Comparison of ENCODE assay signal across 27 cellular contexts in genomic region chrX:2910109-2910508, GRCh38. TPM values are rescaled to one million over a fixed set of nuclear protein-coding genes. Genes with fewer than 3 reads are reported as not detected.
A peak's percentile ranks its signal among the peaks of the same experiment; 100 is the strongest.
DNase-seq lines count a peak whose midpoint lies in the region; ATAC-seq, FAIRE-seq and TF ChIP-seq lines count a peak whose summit lies in the region.
"Had no signal": no experiment of that assay in that cellular context is flagged by ENCODE, and none has a peak within 500 bp of the region (broad histone marks: within the 10 kb centered on the region; RNA-seq: fewer than 3 reads in every experiment).

No MANE protein-coding gene starts in this region.

- TF ChIP-seq CTCF in kidney (IDR thresholded peaks at IDR 0.05; ENCODE audit: borderline replicate concordance, extremely low read depth, insufficient read depth) = no peak

- H3K9ac ChIP-seq in kidney (ENCODE audit: low read length in 2 of 2) = no peak overlapping the region
- H3K9ac ChIP-seq: BLaER1 treated with 17β-estradiol and CSF1 and Interleukin-3, amounts not matched to agents 10 nM and 100 nM had no signal

- FAIRE-seq in A204.1 (lab: Jason Lieb, UNC) (peak; percentile 94), TTC549 (lab: Jason Lieb, UNC) (peak; percentile 94), endometrium (lab: Jason Lieb, UNC) (peak; percentile 87), kidney (lab: Jason Lieb, UNC) (peak; percentile 99)
- FAIRE-seq: A549, D721Med, GM12891, GM18507, GM19239 had no signal

- H3K4me3 ChIP-seq in kidney (ENCODE audit: low read length in 2 of 2) = no peak overlapping the region
- H3K4me3 ChIP-seq: A549; BLaER1 treated with 17β-estradiol and CSF1 and Interleukin-3, amounts not matched to agents 10 nM and 100 nM; GM23338 had no signal

- intact Hi-C loops in kidney (cut with DNase I) = no loop called here

- H3K9me3 ChIP-seq in kidney (ENCODE audit: control insufficient read depth in 1 of 2, low read length in 2 of 2) = no peaks in the 10 kb centered on the region
- H3K9me3 ChIP-seq: A549, BE2C had no signal

- H3K36me3 ChIP-seq in kidney (ENCODE audit: control insufficient read depth in 1 of 2, insufficient read depth in 2 of 2, low read length in 2 of 2) = no peaks in the 10 kb centered on the region
- H3K36me3 ChIP-seq: BE2C had no signal

- DNase-seq in kidney (no peak), HCEC 1CT (no peak)
- DNase-seq: ACHN; AML-193; BE2C; CD4-positive, alpha-beta T cell; CD8-positive, alpha-beta memory T cell; DMS 273 treated with DMSO at 0.1 percent for 48 hours; DMS79; EL; GF-D8; H9; HFFc6 had no signal

- no peak overlapping the region for H3K27ac ChIP-seq in kidney (ENCODE audit: low read depth in 2 of 2, low read length in 2 of 2)
- H3K27ac ChIP-seq: 22Rv1; A549; BLaER1 treated with 17β-estradiol and CSF1 and Interleukin-3, amounts not matched to agents 10 nM and 100 nM had no signal

- ATAC-seq in HG03039 (IDR thresholded peaks at IDR 0.05; ENCODE audit: unreplicated experiment) = no peak
- no peak for ATAC-seq in GM19395 (IDR thresholded peaks at IDR 0.05; ENCODE audit: unreplicated experiment)
- no peak for ATAC-seq in GM18873 (IDR thresholded peaks at IDR 0.05; ENCODE audit: low FRiP score, unreplicated experiment)
- ATAC-seq: A549, GM23338 had no signal

- H3K4me1 ChIP-seq in kidney (ENCODE audit: control insufficient read depth in 1 of 2, insufficient read depth in 1 of 2, low read depth in 1 of 2, low read length in 2 of 2) = no peaks in the 10 kb centered on the region
- H3K4me1 ChIP-seq: A549; BE2C; BLaER1 treated with 17β-estradiol and CSF1 and Interleukin-3, amounts not matched to agents 10 nM and 100 nM had no signal

RNA-seq across cellular contexts. Expression of gene ARSD, which starts 19.0 kb away (rescaled TPM):
- total RNA-seq in kidney = 106 TPM
- 35.4 TPM for polyA plus RNA-seq in kidney (ENCODE audit: insufficient read depth, low read depth, low replicate concordance)
